ENCODE assay signal across 16 cellular contexts in genomic region chr20:63884506-63885263, GRCh38. TPM values are rescaled to one million over a fixed set of nuclear protein-coding genes. Genes with fewer than 3 reads are reported as not detected.
DNase-seq lines count a peak whose midpoint lies in the region; ATAC-seq and TF ChIP-seq lines count a peak whose summit lies in the region.
"Had no signal": no experiment of that assay in that cellular context is flagged by ENCODE, and none has a peak within 500 bp of the region (broad histone marks: within the 10 kb centered on the region; RNA-seq: fewer than 3 reads in every experiment).

No MANE protein-coding gene starts in this region.

- BruUV-seq in MCF 10A (replicated peaks; lab: Mats Ljungman, UMichigan), result no TSS peak
- no TSS peak for BruUV-seq in mammary epithelial cell (replicated peaks; lab: Mats Ljungman, UMichigan)

- H3K4me1 Mint-ChIP-seq in MCF 10A (ENCODE audit: insufficient read depth, unreplicated experiment), result peaks cover 25% of the 10 kb centered on the region

- no peak overlapping the region for H3K4me2 ChIP-seq in mammary epithelial cell (ENCODE audit: insufficient read depth, low read depth, low read length)

- TF ChIP-seq CTCF in MCF 10A (IDR thresholded peaks at IDR 0.05; ENCODE audit: unreplicated experiment) (no peak), mammary epithelial cell (conservative IDR thresholded peaks at IDR 0.05 in 1 of 2, IDR thresholded peaks at IDR 0.05 in 1 of 2; ENCODE audit: extremely low read depth in 1 of 2, insufficient read depth in 1 of 2, low read depth in 1 of 2, low read length in 2 of 2) (no peak)

- H3K27ac ChIP-seq in mammary epithelial cell (ENCODE audit: insufficient read depth, low read depth, low read length), result no peak overlapping the region
- H3K27ac ChIP-seq in aorta (ENCODE audit: low read depth in 1 of 2, low read length in 2 of 2), result no peak overlapping the region
- H3K27ac ChIP-seq: cardiac muscle cell, lower lobe of right lung had no signal

- H3K27ac Mint-ChIP-seq in MCF 10A (ENCODE audit: low read depth, unreplicated experiment), result peak overlapping the region; percentile 25
- H3K27ac Mint-ChIP-seq: activated CD4-positive, alpha-beta T cell treated with anti-CD3 and anti-CD28 coated beads, Interleukin-2, amount 10 ng/mL, durations not matched to agents 7 days and 5 days had no signal

- peaks cover 59% of the 10 kb centered on the region for H3K36me3 Mint-ChIP-seq in MCF 10A (ENCODE audit: insufficient read depth, unreplicated experiment)

- H3K27me3 ChIP-seq in mammary epithelial cell (ENCODE audit: insufficient read depth, low read length), result no peaks in the 10 kb centered on the region
- H3K27me3 ChIP-seq in aorta (ENCODE audit: control insufficient read depth in 1 of 2, insufficient read depth in 2 of 2, low read length in 1 of 2), result no peaks in the 10 kb centered on the region
- H3K27me3 ChIP-seq: cardiac muscle cell had no signal

- H3K27me3 Mint-ChIP-seq in MCF 10A (ENCODE audit: insufficient read depth, unreplicated experiment), result no peaks in the 10 kb centered on the region
- H3K27me3 Mint-ChIP-seq: activated CD4-positive, alpha-beta T cell treated with anti-CD3 and anti-CD28 coated beads, Interleukin-2, amount 10 ng/mL, durations not matched to agents 7 days and 5 days had no signal

- peaks cover 30% of the 10 kb centered on the region for H3K36me3 ChIP-seq in mammary epithelial cell (ENCODE audit: insufficient read depth, low read length)
- H3K36me3 ChIP-seq in aorta (ENCODE audit: control insufficient read depth in 1 of 2, insufficient read depth in 2 of 2, low read length in 1 of 2), result peaks cover 0 to 8% of the 10 kb centered on the region in 2 donors

- in situ Hi-C loops in mammary epithelial cell (cut with MboI; ENCODE audit: low sequenced_read_pairs in 2 of 2), result no loop called here

- ATAC-seq in left ventricle myocardium superior (peak; percentile 91), aorta (ENCODE audit: low FRiP score) (peak; percentile 21), GM21717 (IDR thresholded peaks at IDR 0.05; ENCODE audit: unreplicated experiment) (no peak), GM19467 (IDR thresholded peaks at IDR 0.05; ENCODE audit: unreplicated experiment) (no peak)

- no peaks in the 10 kb centered on the region for H3K9me3 ChIP-seq in mammary epithelial cell (replicated peaks; ENCODE audit: insufficient read depth, low read length)
- no peaks in the 10 kb centered on the region for H3K9me3 ChIP-seq in aorta (ENCODE audit: control insufficient read depth, low read length)
- H3K9me3 ChIP-seq: Caco-2, lower lobe of right lung had no signal

- DNase-seq in MCF 10A (ENCODE audit: unreplicated experiment) (peak; percentile 57), mammary epithelial cell (no peak), left ventricle myocardium superior (peak; percentile 86), aorta (no peak)
- DNase-seq: activated CD4-positive, alpha-beta T cell treated with anti-CD3 and anti-CD28 coated beads, Interleukin-2, amount 10 ng/mL, durations not matched to agents 7 days and 5 days; activated effector memory CD4-positive, alpha-beta T cell treated with anti-CD3 and anti-CD28 coated beads, Interleukin-2, amount 50 U/mL, for 16 hours; lower lobe of right lung; NCI-H1694 treated with DMSO at 0.1 percent for 48 hours; NCI-H526 treated with DMSO at 0.1 percent for 48 hours; stimulated activated CD4-positive, alpha-beta T cell treated with anti-CD3 and anti-CD28 coated beads, Interleukin-15, amount 100 ng/mL, for 24 hours had no signal

- H3K4me1 ChIP-seq in mammary epithelial cell (ENCODE audit: insufficient read depth, low read length), result peaks cover 27% of the 10 kb centered on the region
- no peaks in the 10 kb centered on the region for H3K4me1 ChIP-seq in aorta (ENCODE audit: control insufficient read depth in 1 of 2, insufficient read depth in 2 of 2, low read length in 2 of 2)
- H3K4me1 ChIP-seq: lower lobe of right lung had no signal

- H3K9me3 Mint-ChIP-seq in MCF 10A (ENCODE audit: unreplicated experiment), result no peaks in the 10 kb centered on the region
- H3K9me3 Mint-ChIP-seq: activated CD4-positive, alpha-beta T cell treated with anti-CD3 and anti-CD28 coated beads, Interleukin-2, amount 10 ng/mL, durations not matched to agents 7 days and 5 days had no signal

- CTCF ChIA-PET in MCF 10A (lab: Yijun Ruan, JAX) (interaction anchor here (0.6 to 0.9 kb wide), 2 partner anchors 19 to 182 kb away, joined by 3 to 5 read pairs; no protein-coding TSS in a partner anchor), mammary epithelial cell (lab: Charles Lee; ENCODE audit: low non-redundant PET) (no interaction called here)

- no peak overlapping the region for H2AFZ ChIP-seq in mammary epithelial cell (ENCODE audit: low read depth, low read length)

- no peak overlapping the region for H3K4me3 ChIP-seq in mammary epithelial cell (replicated peaks in 1 of 3; ENCODE audit: insufficient read depth in 1 of 3, low read depth in 2 of 3, low read length in 3 of 3)
- no peak overlapping the region for H3K4me3 ChIP-seq in aorta (ENCODE audit: low read length in 2 of 2)
- H3K4me3 ChIP-seq: cardiac muscle cell, lower lobe of right lung had no signal

- intact Hi-C loops in MCF 10A (cut with micrococcal nuclease), result no loop called here
- intact Hi-C loops in mammary epithelial cell (cut with micrococcal nuclease), result no loop called here
- intact Hi-C loops in left ventricle myocardium superior (cut with micrococcal nuclease), result no loop called here
- intact Hi-C loops in aorta (cut with DNase I), result no loop called here

- H3K9ac ChIP-seq in mammary epithelial cell (ENCODE audit: insufficient read depth, low read length), result no peak overlapping the region

- POLR2A ChIA-PET in MCF 10A (lab: Yijun Ruan, JAX), result interaction anchor here (1.1 to 5.2 kb wide), 6 partner anchors 9 to 21 kb away, joined by 3 to 42 read pairs (median 7); partner anchors contain the start of gene TPD52L2

- no peaks in the 10 kb centered on the region for H4K20me1 ChIP-seq in mammary epithelial cell (ENCODE audit: insufficient read depth, low read length)

- peak overlapping the region; percentile 36 for H3K4me3 Mint-ChIP-seq in MCF 10A (ENCODE audit: unreplicated experiment)
- H3K4me3 Mint-ChIP-seq: activated CD4-positive, alpha-beta T cell treated with anti-CD3 and anti-CD28 coated beads, Interleukin-2, amount 10 ng/mL, durations not matched to agents 7 days and 5 days had no signal

- peaks cover 82% of the 10 kb centered on the region for H3K79me2 ChIP-seq in mammary epithelial cell (ENCODE audit: insufficient read depth, low read length)

- whole genome bisulfite sequencing in mammary epithelial cell (ENCODE audit: low coverage, missing lambda C conversion rate), result 61% methylated on average over 16 of the region's 21 CpGs
- WGBS in aorta, 2 donors, result 65 to 70% methylated on average over 21 of the region's 21 CpGs

- dilution Hi-C loops in mammary epithelial cell (cut with HindIII; ENCODE audit: low sequenced_read_pairs), result loop anchor here (5.0 kb wide), 1 partner anchor 347 kb away; the partner anchor contains the start of gene PTK6

RNA-seq across cellular contexts. Expression of gene DNAJC5, which starts 10.2 kb away (rescaled TPM):
- 38.1 and 45.0 TPM in 2 replicates for total RNA-seq in MCF 10A (2022)
- 10 to 100 TPM; 77.0 to 78.7 TPM for total RNA-seq in mammary epithelial cell
- 54.8 TPM for polyA plus RNA-seq in mammary epithelial cell
- 106 TPM for polyA minus RNA-seq in mammary epithelial cell
- total RNA-seq in left ventricle myocardium superior, result 47.3 TPM
- 10 to 100 TPM; 34.6 to 38.1 TPM for total RNA-seq in aorta
- polyA plus RNA-seq in aorta, result 10 to 100 TPM; 16.2 to 17.2 TPM

RNA-seq across cellular contexts. Expression of gene TPD52L2, which starts 19.6 kb away (rescaled TPM):
- 174 and 175 TPM in 2 replicates for total RNA-seq in MCF 10A (2022)
- total RNA-seq in mammary epithelial cell, result 100 to 1,000 TPM; 122 to 150 TPM
- 157 TPM for polyA plus RNA-seq in mammary epithelial cell
- polyA minus RNA-seq in mammary epithelial cell, result 115 TPM
- total RNA-seq in left ventricle myocardium superior, result 78.0 TPM
- total RNA-seq in aorta, result 100 to 1,000 TPM in 1 of 2 donors, 10 to 100 TPM in 1; 91.2 to 110 TPM
- polyA plus RNA-seq in aorta, result 100 to 1,000 TPM in 1 of 2 donors, 10 to 100 TPM in 1; 89.8 to 112 TPM

RNA-seq across cellular contexts. Expression of gene ABHD16B, which starts 23.4 kb away (rescaled TPM):
- total RNA-seq in MCF 10A (2022) (not detected in 2 replicates), mammary epithelial cell (not detected), left ventricle myocardium superior (not detected), aorta (not detected)
- polyA plus RNA-seq in mammary epithelial cell (not detected), aorta (under 1 TPM in 1 of 2 donors, not detected in 1; 0.38 TPM)
- polyA minus RNA-seq in mammary epithelial cell, result not detected
- total RNA-seq: activated CD4-positive, alpha-beta T cell treated with anti-CD3 and anti-CD28 coated beads, Interleukin-2, amount 10 ng/mL, durations not matched to agents 7 days and 5 days; cardiac muscle cell; lower lobe of right lung; T-helper 2 cell treated with Interferon-gamma antibody and Interleukin-4, amounts not matched to agents 100 ng/mL and 5 ng/mL, for 36 hours; ureter had no signal

RNA-seq across cellular contexts. Expression of gene ZBTB46, which starts 53.6 kb away (rescaled TPM):
- 0.63 and 0.71 TPM in 2 replicates for total RNA-seq in MCF 10A (2022)
- total RNA-seq in mammary epithelial cell, result 1 to 10 TPM in 1 of 2 donors, under 1 TPM in 1; 0.52 to 1.5 TPM
- 0.12 TPM for polyA plus RNA-seq in mammary epithelial cell
- not detected for polyA minus RNA-seq in mammary epithelial cell
- 13.1 TPM for total RNA-seq in left ventricle myocardium superior
- 10 to 100 TPM; 17.4 to 22.7 TPM for total RNA-seq in aorta
- polyA plus RNA-seq in aorta, result 1 to 10 TPM in 1 of 2 donors, under 1 TPM in 1; 0.50 to 2.1 TPM
- total RNA-seq: activated CD4-positive, alpha-beta T cell treated with anti-CD3 and anti-CD28 coated beads, Interleukin-2, amount 10 ng/mL, durations not matched to agents 7 days and 5 days had no signal

Comparison
In these comparisons a context has a peak if more than half of its experiments do, and no peak if none do; other contexts are left out.
1. DNase-seq: peak in MCF 10A (single experiment) and left ventricle myocardium superior (single experiment); none in mammary epithelial cell (single experiment) and aorta (0 of 2).
2. ATAC-seq: peak in left ventricle myocardium superior (single experiment) and aorta (single experiment); none in GM21717 (single experiment) and GM19467 (single experiment).